In the genomic region with DNA sequence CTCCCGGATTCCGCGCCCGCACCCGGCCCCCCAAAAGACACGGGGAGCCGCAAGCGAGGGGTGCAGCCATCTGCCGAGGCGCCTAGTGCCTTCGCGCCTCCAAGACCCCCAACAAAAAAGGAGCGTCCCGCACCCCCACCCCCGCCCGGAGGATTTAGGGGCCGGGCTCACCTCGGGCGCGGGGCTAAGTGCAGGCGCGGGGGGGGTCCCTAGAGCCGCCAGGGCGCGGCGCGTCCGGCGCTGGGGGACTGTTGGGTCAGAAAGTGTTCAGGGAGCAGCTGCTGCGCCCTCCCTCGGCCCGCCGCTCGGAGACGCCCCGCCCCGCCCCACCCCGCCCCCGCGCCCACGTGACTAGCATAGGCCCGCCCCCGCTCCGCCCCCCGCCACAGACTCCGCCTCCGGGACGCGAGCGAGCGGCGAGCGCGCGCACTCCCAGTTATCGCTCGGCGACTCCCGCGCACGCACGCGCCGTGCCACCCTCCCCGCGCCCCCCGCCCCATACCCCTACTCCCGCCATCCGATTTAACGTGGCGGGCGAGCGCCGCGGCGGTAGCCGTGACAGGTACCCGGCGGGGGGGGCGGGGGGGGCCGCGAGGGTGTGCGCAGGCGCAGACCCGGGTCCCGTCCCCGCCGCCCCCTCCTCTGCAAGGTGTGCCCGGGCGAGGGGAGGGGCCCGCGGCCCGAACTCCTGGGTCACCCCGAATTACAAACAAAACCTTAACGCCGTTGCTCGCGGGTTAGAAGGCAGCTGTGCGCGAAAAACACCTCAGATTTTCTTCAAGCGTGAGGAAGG, we compare ENCODE assay signal across 8 cellular contexts. TPM values are rescaled to one million over a fixed set of nuclear protein-coding genes. Genes with fewer than 3 reads are reported as not detected.
DNase-seq lines count a peak whose midpoint lies in the region; ATAC-seq and TF ChIP-seq lines count a peak whose summit lies in the region.

No MANE protein-coding gene starts in this region.

- H3K4me3 ChIP-seq in NT2/D1 (ENCODE audit: insufficient read length, low read depth) (peak overlapping the region; percentile 40), epithelial cell of proximal tubule (ENCODE audit: low read depth, low read length) (peak overlapping the region; percentile 81), mucosa of rectum (ENCODE audit: low read length in 2 of 2) (peak overlapping the region; percentile 63 to 68)

- H3K36me3 ChIP-seq in NT2/D1 (ENCODE audit: insufficient read depth, insufficient read length, low read length): no peaks in the 10 kb centered on the region
- no peaks in the 10 kb centered on the region for H3K36me3 ChIP-seq in mucosa of rectum (ENCODE audit: control insufficient read depth in 2 of 2, insufficient read depth in 2 of 2, low read length in 2 of 2)

- H3K4me1 ChIP-seq in NT2/D1 (ENCODE audit: insufficient read depth, insufficient read length): peaks cover 8% of the 10 kb centered on the region
- H3K4me1 ChIP-seq in mucosa of rectum (ENCODE audit: control insufficient read depth in 2 of 2, insufficient read depth in 2 of 2, low read length in 2 of 2): peaks cover 2 to 8% of the 10 kb centered on the region in 2 donors

- peak; percentile 50 for DNase-seq in NT2/D1 (ENCODE audit: low read depth, low spot score)
- peak; percentile 87 for DNase-seq in activated T-cell treated with anti-CD3 and anti-CD28 coated beads for 1 hour (ENCODE audit: low read depth)
- no peak for DNase-seq in epithelial cell of proximal tubule (ENCODE audit: low read depth)
- DNase-seq in stimulated activated CD8-positive, alpha-beta memory T cell treated with anti-CD3 and anti-CD28 coated beads, Interleukin-4, amount 100 ng/mL, for 24 hours (ENCODE audit: low read depth): peak; percentile 68

- H3K9ac ChIP-seq in NT2/D1 (ENCODE audit: insufficient read length, low read depth): peak overlapping the region; percentile 64
- H3K9ac ChIP-seq in mucosa of rectum (ENCODE audit: low read depth in 1 of 2, low read length in 2 of 2): peak overlapping the region; percentile 38 to 73

- H3K9me3 ChIP-seq in NT2/D1 (ENCODE audit: insufficient read depth, low read length): no peaks in the 10 kb centered on the region
- H3K9me3 ChIP-seq in mucosa of rectum (ENCODE audit: control insufficient read depth in 2 of 2, low read length in 2 of 2): no peaks in the 10 kb centered on the region

- TF ChIP-seq CTCF in 22Rv1 (IDR thresholded peaks at IDR 0.05): no peak
- no peak for TF ChIP-seq CTCF in epithelial cell of proximal tubule (conservative IDR thresholded peaks at IDR 0.05; ENCODE audit: low read depth, low read length)

- peak; percentile 62 for ATAC-seq in GM18511 (IDR thresholded peaks at IDR 0.05; ENCODE audit: unreplicated experiment)
- ATAC-seq in HG03432 (IDR thresholded peaks at IDR 0.05; ENCODE audit: unreplicated experiment): peak; percentile 61

- H3K27me3 ChIP-seq in NT2/D1 (ENCODE audit: insufficient read depth, insufficient read length): no peaks in the 10 kb centered on the region
- no peaks in the 10 kb centered on the region for H3K27me3 ChIP-seq in mucosa of rectum (ENCODE audit: control insufficient read depth in 2 of 2, insufficient read depth in 2 of 2, low read length in 2 of 2)

- peak overlapping the region; percentile 46 for H3K27ac ChIP-seq in 22Rv1
- peak overlapping the region; percentile 82 for H3K27ac ChIP-seq in mucosa of rectum (ENCODE audit: low read depth in 2 of 2, low read length in 2 of 2)

RNA-seq across cellular contexts. Expression of a gene that starts 56.2 kb away (rescaled TPM):
- total RNA-seq in epithelial cell of proximal tubule: 0.07 TPM in 1 of 2 replicates, not detected in the other
